In the genomic region with DNA sequence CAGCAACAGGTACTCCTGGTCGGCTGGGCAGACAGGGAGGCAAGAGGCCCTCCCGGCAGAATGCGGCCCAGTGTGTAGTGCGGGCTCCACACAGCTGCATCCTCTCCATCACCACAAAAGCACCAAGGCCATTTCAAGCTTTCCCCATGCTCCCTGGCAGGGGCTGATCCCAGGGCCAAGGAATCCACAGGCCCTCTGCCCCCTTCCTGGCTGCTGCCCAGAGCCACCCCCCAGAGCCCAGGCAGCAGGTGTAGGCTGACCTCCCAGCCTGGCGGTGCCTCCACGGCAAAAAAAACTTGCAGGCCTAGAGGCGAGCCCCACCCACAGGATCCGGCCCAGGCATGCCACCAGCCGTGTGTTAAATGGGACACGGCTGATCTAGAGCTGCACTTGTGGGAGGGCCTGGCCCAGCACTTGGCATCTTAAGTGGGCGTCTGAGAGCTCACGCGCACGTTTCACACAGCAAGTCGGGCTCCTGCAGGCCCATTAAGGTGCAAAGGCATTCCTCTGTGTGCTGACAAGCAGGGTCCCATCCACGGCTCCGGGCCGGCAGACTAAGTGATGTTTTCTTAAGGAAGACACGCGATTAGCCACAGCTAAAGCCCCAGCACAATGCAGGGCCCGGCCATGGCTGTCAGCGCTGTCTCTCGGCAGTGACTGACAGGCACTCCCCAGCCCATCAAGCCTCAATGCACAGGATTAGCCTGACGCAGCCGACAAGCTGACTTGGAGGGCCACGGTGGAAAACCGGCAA, we compare ENCODE assay signal across 8 cellular contexts. TPM values are rescaled to one million over a fixed set of nuclear protein-coding genes. Genes with fewer than 3 reads are reported as not detected.
DNase-seq lines count a peak whose midpoint lies in the region; ATAC-seq and TF ChIP-seq lines count a peak whose summit lies in the region.

No MANE protein-coding gene starts in this region.

- H3K9me3 Mint-ChIP-seq in T-helper 2 cell treated with Interferon-gamma antibody and Interleukin-4, amounts not matched to agents 5 μg/mL and 100 μg/mL, for 36 hours, result no peaks in the 10 kb centered on the region
- H3K9me3 Mint-ChIP-seq in activated CD8-positive, alpha-beta T cell treated with anti-CD3 and anti-CD28 coated beads for 36 hours, result no peaks in the 10 kb centered on the region

- TF ChIP-seq CTCF in activated CD8-positive, alpha-beta T cell treated with anti-CD3 and anti-CD28 coated beads for 36 hours (IDR thresholded peaks at IDR 0.05), result no peak
- no peak for TF ChIP-seq CTCF in cardiac muscle cell (IDR thresholded peaks at IDR 0.05; ENCODE audit: low read depth, low read length)
- TF ChIP-seq CTCF in stomach (IDR thresholded peaks at IDR 0.05), result no peak

- no peaks in the 10 kb centered on the region for H3K36me3 Mint-ChIP-seq in T-helper 2 cell treated with Interferon-gamma antibody and Interleukin-4, amounts not matched to agents 5 μg/mL and 100 μg/mL, for 36 hours (ENCODE audit: low read depth)
- no peaks in the 10 kb centered on the region for H3K36me3 Mint-ChIP-seq in activated CD8-positive, alpha-beta T cell treated with anti-CD3 and anti-CD28 coated beads for 36 hours (ENCODE audit: low read depth)

- H3K27me3 ChIP-seq in cardiac muscle cell (no peaks in the 10 kb centered on the region), stomach (no peaks in the 10 kb centered on the region)

- no peak for TF ChIP-seq EP300 in stomach (IDR thresholded peaks at IDR 0.05)

- peaks cover 3% of the 10 kb centered on the region for H3K4me1 Mint-ChIP-seq in T-helper 2 cell treated with Interferon-gamma antibody and Interleukin-4, amounts not matched to agents 5 μg/mL and 100 μg/mL, for 36 hours (ENCODE audit: low read depth)
- peaks cover 14% of the 10 kb centered on the region for H3K4me1 Mint-ChIP-seq in activated CD8-positive, alpha-beta T cell treated with anti-CD3 and anti-CD28 coated beads for 36 hours (ENCODE audit: low read depth)

- H3K27ac ChIP-seq in cardiac muscle cell (peak overlapping the region; percentile 67), stomach (no peak overlapping the region)

- H3K27me3 Mint-ChIP-seq in T-helper 2 cell treated with Interferon-gamma antibody and Interleukin-4, amounts not matched to agents 5 μg/mL and 100 μg/mL, for 36 hours (ENCODE audit: low read depth), result no peaks in the 10 kb centered on the region
- H3K27me3 Mint-ChIP-seq in activated CD8-positive, alpha-beta T cell treated with anti-CD3 and anti-CD28 coated beads for 36 hours, result no peaks in the 10 kb centered on the region

- H3K4me3 Mint-ChIP-seq in T-helper 2 cell treated with Interferon-gamma antibody and Interleukin-4, amounts not matched to agents 5 μg/mL and 100 μg/mL, for 36 hours, result no peak overlapping the region
- peak overlapping the region; percentile 7 for H3K4me3 Mint-ChIP-seq in activated CD8-positive, alpha-beta T cell treated with anti-CD3 and anti-CD28 coated beads for 36 hours

- H3K27ac Mint-ChIP-seq in T-helper 2 cell treated with Interferon-gamma antibody and Interleukin-4, amounts not matched to agents 5 μg/mL and 100 μg/mL, for 36 hours, result no peak overlapping the region
- peak overlapping the region; percentile 64 for H3K27ac Mint-ChIP-seq in activated CD8-positive, alpha-beta T cell treated with anti-CD3 and anti-CD28 coated beads for 36 hours

- intact Hi-C loops in activated CD8-positive, alpha-beta T cell treated with anti-CD3 and anti-CD28 coated beads for 36 hours (cut with micrococcal nuclease), result no loop called here
- intact Hi-C loops in stomach (cut with DNase I; ENCODE audit: low total_unique reads), result no loop called here

- POLR2A ChIA-PET in activated CD8-positive, alpha-beta T cell treated with anti-CD3 and anti-CD28 coated beads for 36 hours (lab: Charles Lee), result interaction anchor here (0.7 to 1.9 kb wide), 5 partner anchors 12 to 51 kb away, joined by 3 to 5 read pairs (median 4); no protein-coding TSS in a partner anchor

- no peak for TF ChIP-seq POLR2A in stomach (IDR thresholded peaks at IDR 0.05)

- H3K36me3 ChIP-seq in cardiac muscle cell (no peaks in the 10 kb centered on the region), stomach (peaks cover 0 to 41% (median 34%) of the 10 kb centered on the region in 4 donors)

- in situ Hi-C loops in ACHN (cut with HindIII; ENCODE audit: low pct_ligation_motif_present, low pct_unique_long_range_greater_than_20kb, low sequenced_read_pairs), result no loop called here

- 45 to 63% (median 51%) methylated on average over 14 to 27 of the region's 27 CpGs for WGBS in stomach, 5 donors

- peak in 3 of 5 experiments; percentile 8 to 62 (median 24) for DNase-seq in T-helper 2 cell
- no peak for DNase-seq in T-helper 2 cell treated with Interferon-gamma antibody and Interleukin-4, amounts not matched to agents 5 μg/mL and 100 μg/mL, for 36 hours (ENCODE audit: low spot score)
- DNase-seq in activated CD8-positive, alpha-beta T cell treated with anti-CD3 and anti-CD28 coated beads for 36 hours, result peak; percentile 67
- peak in 1 of 2 donors; percentile 87 for DNase-seq in cardiac muscle cell (ENCODE audit: low read depth in 1 of 2, low spot score in 1 of 2)
- peak; percentile 47 for DNase-seq in stomach
- no peak for DNase-seq in NCI-H446 (lab: John Stamatoyannopoulos, UW)
- no peak for DNase-seq in ACHN

- H3K9me3 ChIP-seq in cardiac muscle cell (ENCODE audit: low read depth), result no peaks in the 10 kb centered on the region
- no peaks in the 10 kb centered on the region for H3K9me3 ChIP-seq in stomach

- peaks cover 15% of the 10 kb centered on the region for H3K4me1 ChIP-seq in cardiac muscle cell (ENCODE audit: low read depth)
- H3K4me1 ChIP-seq in stomach, result peaks cover 0 to 29% (median 21%) of the 10 kb centered on the region in 4 donors

- CTCF ChIA-PET in activated CD8-positive, alpha-beta T cell treated with anti-CD3 and anti-CD28 coated beads for 36 hours (lab: Charles Lee), result interaction anchor here (0.8 to 1.6 kb wide), 6 partner anchors 11 to 151 kb away, joined by 3 to 6 read pairs (median 4); no protein-coding TSS in a partner anchor

- no peak overlapping the region for H3K4me3 ChIP-seq in cardiac muscle cell
- H3K4me3 ChIP-seq in stomach, result no peak overlapping the region

- peak; percentile 86 for ATAC-seq in activated CD8-positive, alpha-beta T cell treated with anti-CD3 and anti-CD28 coated beads for 36 hours
- ATAC-seq in HG03135 (IDR thresholded peaks at IDR 0.05; ENCODE audit: unreplicated experiment), result no peak

RNA-seq across cellular contexts. Expression of a gene that starts 19.8 kb away (rescaled TPM):
- 10 to 100 TPM; 16.2 to 17.4 TPM for total RNA-seq in activated CD8-positive, alpha-beta T cell treated with anti-CD3 and anti-CD28 coated beads for 36 hours
- total RNA-seq in cardiac muscle cell (5.3 and 5.5 TPM in 2 replicates), stomach (1 to 10 TPM in 2 of 5 donors, under 1 TPM in 2, not detected in 1; 0.29 to 4.1 (median 1.7) TPM)
- polyA plus RNA-seq in cardiac muscle cell (3.5 and 9.7 TPM in 2 replicates), stomach (1 to 10 TPM; 1.8 to 6.8 (median 3.2) TPM)

RNA-seq across cellular contexts. Expression of a gene that starts 19.8 kb away (rescaled TPM):
- total RNA-seq in activated CD8-positive, alpha-beta T cell treated with anti-CD3 and anti-CD28 coated beads for 36 hours, result 10 to 100 TPM; 14.7 to 17.4 TPM
- total RNA-seq in cardiac muscle cell, result 19.2 and 20.9 TPM in 2 replicates
- polyA plus RNA-seq in cardiac muscle cell, result 11.9 and 15.7 TPM in 2 replicates
- 10 to 100 TPM in 2 of 5 donors, 1 to 10 TPM in 3; 1.7 to 28.1 (median 8.7) TPM for total RNA-seq in stomach
- 10 to 100 TPM in 1 of 3 donors, 1 to 10 TPM in 2; 5.2 to 12.1 (median 5.8) TPM for polyA plus RNA-seq in stomach

Comparison
In these comparisons a context has a peak if more than half of its experiments do, and no peak if none do; other contexts are left out.
1. DNase-seq: peak in T-helper 2 cell (3 of 5), activated CD8-positive, alpha-beta T cell treated with anti-CD3 and anti-CD28 coated beads for 36 hours (single experiment) and stomach (single experiment); none in T-helper 2 cell treated with Interferon-gamma antibody and Interleukin-4, amounts not matched to agents 5 μg/mL and 100 μg/mL, for 36 hours (single experiment), NCI-H446 (0 of 2) and ACHN (single experiment).